Comparison of ENCODE assay signal across 33 cellular contexts in the genomic region with DNA sequence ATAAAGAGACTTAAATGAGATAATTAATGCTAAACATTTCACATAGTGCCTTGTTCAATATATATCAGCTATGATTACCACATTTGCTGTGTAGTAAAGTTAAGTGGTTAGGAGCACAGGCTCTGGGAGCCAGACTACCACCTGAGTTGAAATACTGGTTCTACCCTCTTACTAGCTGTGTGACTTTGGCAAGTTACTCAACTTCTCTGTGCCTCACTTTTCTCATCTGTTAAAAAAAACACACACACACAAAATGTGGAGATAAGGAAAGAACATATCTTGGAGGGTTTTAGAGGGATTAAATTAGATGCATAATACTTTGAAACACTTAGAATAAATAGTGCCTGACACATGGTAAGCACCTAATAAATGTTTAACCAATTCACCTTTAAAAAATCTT. TPM values are rescaled to one million over a fixed set of nuclear protein-coding genes. Genes with fewer than 3 reads are reported as not detected.
A peak's percentile ranks its signal among the peaks of the same experiment; 100 is the strongest.
DNase-seq lines count a peak whose midpoint lies in the region; ATAC-seq, FAIRE-seq and TF ChIP-seq lines count a peak whose summit lies in the region.
"Had no signal": no experiment of that assay in that cellular context is flagged by ENCODE, and none has a peak within 500 bp of the region (broad histone marks: within the 10 kb centered on the region; RNA-seq: fewer than 3 reads in every experiment).

No MANE protein-coding gene starts in this region.

- POLR2A ChIA-PET in HEK293 (lab: Yijun Ruan, JAX) (no interaction called here), IMR-90 (lab: Charles Lee; ENCODE audit: unreplicated experiment) (no interaction called here), K562 (lab: Yijun Ruan, JAX) (interaction anchor here (1.0 to 1.3 kb wide), 3 partner anchors 9 to 13 kb away, joined by 3 to 5 read pairs (median 4); no protein-coding TSS in a partner anchor)

- DNase-seq in IMR-90 (no peak), K562 (ENCODE audit: extremely low read depth in 1 of 4, low spot score in 3 of 4) (no peak), NCI-H1694 treated with DMSO at 0.1 percent for 48 hours (lab: John Stamatoyannopoulos, UW) (no peak), NCI-H748 (lab: John Stamatoyannopoulos, UW; ENCODE audit: unreplicated experiment) (no peak)
- DNase-seq: 8988T; ACHN; AML-193; BE2C; C1 segment of cervical spinal cord; Caco-2; Calu3; CD4-positive, alpha-beta memory T cell; CD4-positive, alpha-beta T cell; CD4-positive, CD25-positive, alpha-beta regulatory T cell; CD8-positive, alpha-beta memory T cell; CD8-positive, alpha-beta T cell; COR-L47; DMS 273 treated with DMSO at 0.1 percent for 48 hours; DMS153; DMS53; DMS79; DMS79 treated with DMSO at 0.1 percent for 48 hours; DND-41; EL had no signal

- peaks cover 31 to 74% of the 10 kb centered on the region in 2 experiments for H3K79me1 ChIP-seq in IMR-90 (ENCODE audit: low read depth in 1 of 2, low read length in 2 of 2)

- ATAC-seq in IMR-90 (ENCODE audit: low read depth): no peak
- ATAC-seq in K562: no peak
- no peak for ATAC-seq in GM18519 (IDR thresholded peaks at IDR 0.05; ENCODE audit: low FRiP score, unreplicated experiment)
- ATAC-seq: A549; CD8-positive, alpha-beta T cell had no signal

- H3K4me1 ChIP-seq in HEK293 (ENCODE audit: control insufficient read depth, insufficient read depth, low read length): no peaks in the 10 kb centered on the region
- H3K4me1 ChIP-seq in IMR-90 (ENCODE audit: control insufficient read depth, insufficient read depth, low read length): peaks cover 13% of the 10 kb centered on the region
- H3K4me1 ChIP-seq in K562 (replicated peaks in 1 of 2; ENCODE audit: control insufficient read depth in 2 of 2, insufficient read depth in 2 of 2, low read length in 2 of 2): no peaks in the 10 kb centered on the region
- H3K4me1 ChIP-seq: A549; BE2C; BLaER1; BLaER1 treated with 17β-estradiol and CSF1 and Interleukin-3, amounts not matched to agents 10 nM and 100 nM; Caco-2 had no signal

- TF ChIP-seq CTCF in HEK293 (tag by site-specific recombination; IDR thresholded peaks at IDR 0.05): no peak
- TF ChIP-seq CTCF in IMR-90 (conservative IDR thresholded peaks at IDR 0.05; ENCODE audit: low read depth, low read length): no peak
- TF ChIP-seq CTCF in K562 (IDR thresholded peaks at IDR 0.05 in 2 of 3, conservative IDR thresholded peaks at IDR 0.05 in 1 of 3; ENCODE audit: insufficient read depth in 2 of 3, low read depth in 1 of 3, low read length in 3 of 3): no peak

- H2AK9ac ChIP-seq in IMR-90 (replicated peaks; ENCODE audit: low read depth, low read length, poor library complexity): no peak overlapping the region

- H3K18ac ChIP-seq in IMR-90 (ENCODE audit: low read depth, low read length): no peak overlapping the region

- H3K27ac ChIP-seq in HEK293 (ENCODE audit: extremely low read depth, low read depth, low read length): no peak overlapping the region
- H3K27ac ChIP-seq in IMR-90 (ENCODE audit: insufficient read depth, low read length): no peak overlapping the region
- H3K27ac ChIP-seq in K562 (ENCODE audit: extremely low read depth, low read depth, low read length): no peak overlapping the region
- H3K27ac ChIP-seq: 22Rv1; A549; BLaER1; BLaER1 treated with 17β-estradiol and CSF1 and Interleukin-3, amounts not matched to agents 10 nM and 100 nM; C4-2B had no signal

- intact Hi-C loops in IMR-90 (cut with micrococcal nuclease) (no loop called here), K562 (cut with micrococcal nuclease) (no loop called here)

- H2BK120ac ChIP-seq in IMR-90 (ENCODE audit: low read depth, low read length): no peak overlapping the region

- H4K20me1 ChIP-seq in IMR-90 (ENCODE audit: insufficient read depth, low read length): no peaks in the 10 kb centered on the region
- no peaks in the 10 kb centered on the region; the same call in 1 of the 2 replicates for H4K20me1 ChIP-seq in K562 (replicated peaks; ENCODE audit: control insufficient read depth, insufficient read depth, low read length)
- H4K20me1 ChIP-seq: BLaER1; BLaER1 treated with 17β-estradiol and CSF1 and Interleukin-3, amounts not matched to agents 10 nM and 100 nM had no signal

- H3K79me2 ChIP-seq in K562 (ENCODE audit: control insufficient read depth, insufficient read depth, low read length): no peaks in the 10 kb centered on the region

- H3K9me1 ChIP-seq in IMR-90 (ENCODE audit: insufficient read depth, low read length) (peaks cover 30% of the 10 kb centered on the region), K562 (ENCODE audit: control insufficient read depth, insufficient read depth, low read length) (no peaks in the 10 kb centered on the region)

- H4K91ac ChIP-seq in IMR-90 (ENCODE audit: insufficient read depth, low read depth, low read length): no peak overlapping the region

- H3K4me2 ChIP-seq in IMR-90 (ENCODE audit: low read depth, low read length) (no peak overlapping the region), K562 (ENCODE audit: insufficient read depth, low read length) (no peak overlapping the region)
- H3K4me2 ChIP-seq: A549; BLaER1; BLaER1 treated with 17β-estradiol and CSF1 and Interleukin-3, amounts not matched to agents 10 nM and 100 nM had no signal

- H3K4ac ChIP-seq in IMR-90 (ENCODE audit: low read depth, low read length): no peak overlapping the region

- H3K14ac ChIP-seq in IMR-90 (replicated peaks; ENCODE audit: low read depth, low read length): no peak overlapping the region

- H2BK20ac ChIP-seq in IMR-90 (ENCODE audit: low read depth, low read length): no peak overlapping the region

- H4K8ac ChIP-seq in IMR-90 (ENCODE audit: low read depth in 2 of 2, low read length in 2 of 2): no peak overlapping the region

- no peak overlapping the region for H4K5ac ChIP-seq in IMR-90 (ENCODE audit: low read depth, low read length)

- H3K9me3 ChIP-seq in HEK293 (ENCODE audit: control insufficient read depth, insufficient read depth, low read depth, low read length) (no peaks in the 10 kb centered on the region), IMR-90 (ENCODE audit: control insufficient read depth, insufficient read depth, low read length) (no peaks in the 10 kb centered on the region), K562 (replicated peaks; ENCODE audit: control insufficient read depth, insufficient read depth, low read depth, low read length) (no peaks in the 10 kb centered on the region)
- H3K9me3 ChIP-seq: A549; BE2C; BLaER1; BLaER1 treated with 17β-estradiol and CSF1 and Interleukin-3, amounts not matched to agents 10 nM and 100 nM; Caco-2 had no signal

- TF ChIP-seq POLR2A in IMR-90 (IDR thresholded peaks at IDR 0.05; ENCODE audit: low read depth, low read length): no peak
- TF ChIP-seq POLR2A in K562 (conservative IDR thresholded peaks at IDR 0.05): no peak

- no peak overlapping the region for H3K56ac ChIP-seq in IMR-90 (ENCODE audit: extremely low read depth, insufficient read depth, low read length)

- H2AK5ac ChIP-seq in IMR-90 (ENCODE audit: low read depth, low read length): no peak overlapping the region

- no peak overlapping the region for H2BK15ac ChIP-seq in IMR-90 (ENCODE audit: low read depth, low read length)

- no peak for TF ChIP-seq EP300 in K562 (IDR thresholded peaks at IDR 0.05; ENCODE audit: low read length)

- no peak overlapping the region for H2AFZ ChIP-seq in IMR-90 (replicated peaks; ENCODE audit: low read length, poor library complexity)
- H2AFZ ChIP-seq in K562 (ENCODE audit: low read depth, low read length): no peak overlapping the region

- no peak for FAIRE-seq in K562 (lab: Jason Lieb, UNC)
- FAIRE-seq: A204.1, A549, D721Med had no signal

- BruUV-seq in IMR-90 (replicated peaks; lab: Mats Ljungman, UMichigan): no TSS peak
- BruUV-seq in K562 (replicated peaks; lab: Mats Ljungman, UMichigan): no TSS peak

- CTCF ChIA-PET in HEK293 (lab: Yijun Ruan, JAX): interaction anchor here (0.7 kb wide), 2 partner anchors 26 to 584 kb away, joined by 3 to 6 read pairs; no protein-coding TSS in a partner anchor
- CTCF ChIA-PET in IMR-90 (lab: Yijun Ruan, JAX): interaction anchor here (0.9 kb wide), 1 partner anchor 34 kb away, joined by 3 read pairs; no protein-coding TSS in a partner anchor
- CTCF ChIA-PET in K562 (lab: Yijun Ruan, JAX; ENCODE audit: low intra/inter-chr PET ratio): interaction anchor here (0.6 kb wide), 1 partner anchor 85 kb away, joined by 3 read pairs; no protein-coding TSS in a partner anchor

- H3K27me3 ChIP-seq in IMR-90 (ENCODE audit: control insufficient read depth, insufficient read depth, low read length): no peaks in the 10 kb centered on the region
- peaks cover 5 to 13% of the 10 kb centered on the region in 2 experiments; a peak in 3 of 5 replicates for H3K27me3 ChIP-seq in K562 (ENCODE audit: control insufficient read depth in 2 of 2, insufficient read depth in 2 of 2, low read length in 2 of 2)
- H3K27me3 ChIP-seq: BE2C; BLaER1; BLaER1 treated with 17β-estradiol and CSF1 and Interleukin-3, amounts not matched to agents 10 nM and 100 nM had no signal

- H3K36me3 ChIP-seq in HEK293 (ENCODE audit: control insufficient read depth in 2 of 2, insufficient read depth in 1 of 2, low read length in 2 of 2) (peaks cover 0 to 16% of the 10 kb centered on the region in 2 experiments; a peak in 1 of 3 replicates), IMR-90 (ENCODE audit: control insufficient read depth, insufficient read depth, low read length) (peaks cover 27% of the 10 kb centered on the region), K562 (ENCODE audit: control insufficient read depth, insufficient read depth, low read length) (no peaks in the 10 kb centered on the region)
- H3K36me3 ChIP-seq: BE2C; BLaER1; BLaER1 treated with 17β-estradiol and CSF1 and Interleukin-3, amounts not matched to agents 10 nM and 100 nM had no signal

- TF ChIP-seq RAD21 in IMR-90 (IDR thresholded peaks at IDR 0.05; ENCODE audit: low read length) (no peak), K562 (CRISPR knock-in tag; conservative IDR thresholded peaks at IDR 0.05 in 1 of 2, IDR thresholded peaks at IDR 0.05 in 1 of 2) (no peak)

- dilution Hi-C loops in IMR-90 (cut with HindIII; ENCODE audit: low sequenced_read_pairs, unreplicated experiment): no loop called here

- H3K23ac ChIP-seq in IMR-90 (ENCODE audit: low read depth, low read length): no peak overlapping the region; the same call in 1 of the 2 replicates

- H3K4me3 ChIP-seq in HEK293 (ENCODE audit: low read depth, low read length) (no peak overlapping the region), IMR-90 (ENCODE audit: insufficient read depth, low read depth, low read length) (no peak overlapping the region), K562 (no peak overlapping the region)
- H3K4me3 ChIP-seq: A549; BLaER1; BLaER1 treated with 17β-estradiol and CSF1 and Interleukin-3, amounts not matched to agents 10 nM and 100 nM had no signal

- H2BK5ac ChIP-seq in IMR-90 (ENCODE audit: low read depth, low read length, poor library complexity, severe bottlenecking): peak overlapping the region; percentile 65

- in situ Hi-C loops in IMR-90 (cut with MboI; ENCODE audit: low sequenced_read_pairs) (no loop called here), K562 (cut with MboI) (loop anchor here (10.0 kb wide), 1 partner anchor 64 kb away; a partner anchor contains a TSS)

- H3K9ac ChIP-seq in IMR-90 (ENCODE audit: low read depth, low read length) (no peak overlapping the region), K562 (ENCODE audit: insufficient read depth in 1 of 2, low read depth in 2 of 2, low read length in 2 of 2) (no peak overlapping the region)
- H3K9ac ChIP-seq: BLaER1; BLaER1 treated with 17β-estradiol and CSF1 and Interleukin-3, amounts not matched to agents 10 nM and 100 nM had no signal

RNA-seq across cellular contexts. Expression of a gene that starts 51.8 kb away (rescaled TPM):
- 75.8 and 78.0 TPM in 2 replicates for total RNA-seq in IMR-90 (2012; rRNA removed)
- polyA plus RNA-seq in IMR-90 (2012; rRNA removed): 72.3 and 84.7 TPM in 2 replicates
- 38.5 and 39.4 TPM in 2 replicates for polyA plus RNA-seq in IMR-90 (2012; cell fraction: cytosol; rRNA removed)
- 86.8 and 152 TPM in 2 replicates for polyA plus RNA-seq in IMR-90 (2012; cell fraction: nucleus; rRNA removed; ENCODE audit: low replicate concordance)
- 223 and 663 TPM in 2 replicates for total RNA-seq in K562 (2011; cell fraction: chromatin; rRNA removed; ENCODE audit: low replicate concordance)
- total RNA-seq in K562 (2011; cell fraction: nucleolus; rRNA removed): 111 and 152 TPM in 2 replicates
- 268 and 359 TPM in 2 replicates for total RNA-seq in K562 (2011; cell fraction: nucleoplasm; rRNA removed)
- total RNA-seq in K562 (2014; rRNA removed): 102 and 139 TPM in 2 replicates
- total RNA-seq in K562 (2014; rRNA removed; fragmentation: Illumina TruSeq; extraction: Trizol): 201 and 216 TPM in 2 replicates
- total RNA-seq in K562 (2015; rRNA removed; fragmentation: Illumina TruSeq; extraction: Trizol): 177 and 196 TPM in 2 replicates
- 255 and 270 TPM in 2 replicates for total RNA-seq in K562 (2021)
- polyA plus RNA-seq in K562 (2011; rRNA removed): 371 and 375 TPM in 2 replicates
- 86.1 and 145 TPM in 2 replicates for polyA plus RNA-seq in K562 (2011; cell fraction: cytosol; rRNA removed)
- polyA plus RNA-seq in K562 (2011; cell fraction: nucleus; rRNA removed): 402 and 574 TPM in 2 replicates
- polyA plus RNA-seq in K562 (2012): 312 and 324 TPM in 2 replicates
- polyA plus RNA-seq in K562 (2014; fragmentation: Illumina TruSeq; extraction: Trizol): 296 and 347 TPM in 2 replicates
- polyA plus RNA-seq in K562 (2014; fragmentation: Nextera tagmentation; extraction: Ambion mirVana): 100 to 1,000 TPM; 135 to 149 TPM
- polyA plus RNA-seq in K562 (2014; rRNA removed): 222 and 261 TPM in 2 replicates
- 432 and 467 TPM in 2 replicates for polyA minus RNA-seq in K562 (2011; rRNA and poly(A)+ RNA removed)
- 159 and 171 TPM in 2 replicates for polyA minus RNA-seq in K562 (2011; cell fraction: cytosol; rRNA and poly(A)+ RNA removed)
- polyA minus RNA-seq in K562 (2011; cell fraction: nucleus; rRNA and poly(A)+ RNA removed): 87.5 and 183 TPM in 2 replicates
